20 cellular contexts compared by ENCODE assay signal in genomic region chr12:52632656-52633055, GRCh38. TPM values are rescaled to one million over a fixed set of nuclear protein-coding genes. Genes with fewer than 3 reads are reported as not detected.
"Had no signal": no experiment of that assay in that cellular context is flagged by ENCODE, and none has a peak within 500 bp of the region (broad histone marks: within the 10 kb centered on the region; RNA-seq: fewer than 3 reads in every experiment).

No MANE protein-coding gene starts in this region.

- DNase-seq: activated gamma-delta T cell; activated T-cell treated with anti-CD3 and anti-CD28 coated beads, Interleukin-2, amount 50 U/mL, for 72 hours; anterior cingulate cortex; left colon; mammary epithelial cell; mucosa of descending colon; right lobe of liver; stimulated activated naive CD8-positive, alpha-beta T cell treated with anti-CD3 and anti-CD28 coated beads, Interleukin-15, amount 100 ng/mL, for 72 hours; testis; WERI-Rb-1 had no signal

- H3K27me3 ChIP-seq: right lobe of liver, testis had no signal

- H3K4me3 Mint-ChIP-seq: endodermal cell; nephron; stimulated activated naive CD8-positive, alpha-beta T cell treated with anti-CD3 and anti-CD28 coated beads, Interleukin-15, amount 100 ng/mL, for 72 hours had no signal

- H3K36me3 ChIP-seq: prostate gland, right lobe of liver, spleen, WERI-Rb-1 had no signal

- H3K27ac ChIP-seq: dorsolateral prefrontal cortex, prostate gland, right lobe of liver, spleen, testis, WERI-Rb-1 had no signal

- H3K9me3 Mint-ChIP-seq: activated T-cell treated with anti-CD3 and anti-CD28 coated beads, Interleukin-2, amount 50 U/mL, for 72 hours; endodermal cell; nephron; stimulated activated naive CD8-positive, alpha-beta T cell treated with anti-CD3 and anti-CD28 coated beads, Interleukin-15, amount 100 ng/mL, for 72 hours; T-helper 1 cell treated with Interleukin-12 subunit alpha and Interleukin-12 subunit beta and Interleukin-4 antibody, amounts not matched to agents 30 μg/mL and 1 μg/mL, for 36 hours had no signal

- H3K27ac Mint-ChIP-seq: endodermal cell; nephron; stimulated activated naive CD8-positive, alpha-beta T cell treated with anti-CD3 and anti-CD28 coated beads, Interleukin-15, amount 100 ng/mL, for 72 hours had no signal

- H3K27me3 Mint-ChIP-seq: stimulated activated naive CD8-positive, alpha-beta T cell treated with anti-CD3 and anti-CD28 coated beads, Interleukin-15, amount 100 ng/mL, for 72 hours had no signal

- H3K4me1 Mint-ChIP-seq: nephron had no signal

- H3K4me3 ChIP-seq: dorsolateral prefrontal cortex, mucosa of descending colon, prostate gland, right lobe of liver, spleen, testis had no signal

- H3K9me3 ChIP-seq: mucosa of descending colon, prostate gland, right lobe of liver, spleen, testis had no signal

- H3K4me1 ChIP-seq: prostate gland, right lobe of liver had no signal

RNA-seq across cellular contexts. Expression of gene KRT73, which starts 14.3 kb away (rescaled TPM):
- total RNA-seq: endodermal cell, epithelial cell of proximal tubule, frontal cortex, left colon, mammary epithelial cell, mucosa of descending colon, omental fat pad, prostate gland, right lobe of liver had no signal
- polyA plus RNA-seq: mammary epithelial cell, urinary bladder had no signal

RNA-seq across cellular contexts. Expression of gene KRT2, which starts 19.4 kb away (rescaled TPM):
- total RNA-seq: activated T-cell treated with anti-CD3 and anti-CD28 coated beads, Interleukin-2, amount 50 U/mL, for 72 hours; endodermal cell; epithelial cell of proximal tubule; frontal cortex; left colon; mammary epithelial cell; omental fat pad; right lobe of liver; testis; urinary bladder had no signal
- polyA plus RNA-seq: mammary epithelial cell, urinary bladder had no signal

RNA-seq across cellular contexts. Expression of gene KRT72, which starts 31.4 kb away (rescaled TPM):
- total RNA-seq: endodermal cell, epithelial cell of proximal tubule, frontal cortex, left colon, mammary epithelial cell, mucosa of descending colon, right lobe of liver, urinary bladder had no signal
- polyA plus RNA-seq: mammary epithelial cell, urinary bladder had no signal

RNA-seq across cellular contexts. Expression of gene KRT1, which starts 47.6 kb away (rescaled TPM):
- total RNA-seq: activated T-cell treated with anti-CD3 and anti-CD28 coated beads, Interleukin-2, amount 50 U/mL, for 72 hours; endodermal cell; epithelial cell of proximal tubule; left colon; mammary epithelial cell; right lobe of liver; testis had no signal
- polyA plus RNA-seq: mammary epithelial cell, urinary bladder had no signal

RNA-seq across cellular contexts. Expression of gene KRT74, which starts 59.0 kb away (rescaled TPM):
- total RNA-seq: dorsolateral prefrontal cortex, endodermal cell, epithelial cell of proximal tubule, frontal cortex, left colon, mammary epithelial cell, mucosa of descending colon, omental fat pad, right lobe of liver, spleen, urinary bladder had no signal
- polyA plus RNA-seq: spleen, urinary bladder had no signal
